7 cellular contexts compared by ENCODE assay signal in genomic region chr6:50443144-50443543, GRCh38.
"Had no signal": no experiment of that assay in that cellular context is flagged by ENCODE, and none has a peak within 500 bp of the region (broad histone marks: within the 10 kb centered on the region; RNA-seq: fewer than 3 reads in every experiment).

No MANE protein-coding gene starts in this region.

- H3K27ac ChIP-seq: HL-60, KMS-11 had no signal

- H3K4me2 ChIP-seq: KMS-11 had no signal

- DNase-seq: IMR-90, KBM-7, KG1 had no signal

- FAIRE-seq: HepG2, HTR-8/SVneo had no signal

- H3K9ac ChIP-seq: KMS-11 had no signal

- ATAC-seq: HepG2 had no signal
